Comparison of ENCODE assay signal across 1 cellular context in the genomic region with DNA sequence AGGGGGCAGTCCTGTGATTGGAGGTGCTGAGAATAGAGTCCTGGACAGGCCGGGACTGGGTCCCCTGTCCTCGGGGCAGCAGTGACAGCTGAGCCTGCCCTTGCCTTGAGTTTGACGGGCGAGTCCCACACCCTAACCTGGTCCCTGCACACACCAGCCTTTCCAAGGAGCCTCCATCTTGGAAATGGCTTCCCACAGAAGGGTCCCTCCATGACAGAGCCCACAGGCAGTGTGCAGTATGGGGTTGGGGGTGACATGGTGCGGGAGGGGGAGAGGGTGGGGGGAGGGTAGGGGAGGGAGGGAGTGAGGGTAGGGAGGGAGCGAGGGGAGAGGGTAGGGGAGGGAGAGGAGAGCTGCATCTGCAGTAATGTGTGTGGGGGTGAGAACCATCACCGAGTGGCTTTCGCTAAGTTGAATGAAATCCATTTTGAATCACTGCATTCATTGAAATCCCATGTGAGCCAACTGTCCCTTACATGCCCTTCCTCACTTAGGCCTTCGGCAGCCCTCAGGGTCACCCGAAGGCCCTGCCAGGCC.
TF ChIP-seq lines count a peak whose summit lies in the region.

No MANE protein-coding gene starts in this region.

TF ChIP-seq in GM23338, 12 proteins besides CTCF, POLR2A, EP300 and RAD21:
- TF ChIP-seq, protein P1, sequence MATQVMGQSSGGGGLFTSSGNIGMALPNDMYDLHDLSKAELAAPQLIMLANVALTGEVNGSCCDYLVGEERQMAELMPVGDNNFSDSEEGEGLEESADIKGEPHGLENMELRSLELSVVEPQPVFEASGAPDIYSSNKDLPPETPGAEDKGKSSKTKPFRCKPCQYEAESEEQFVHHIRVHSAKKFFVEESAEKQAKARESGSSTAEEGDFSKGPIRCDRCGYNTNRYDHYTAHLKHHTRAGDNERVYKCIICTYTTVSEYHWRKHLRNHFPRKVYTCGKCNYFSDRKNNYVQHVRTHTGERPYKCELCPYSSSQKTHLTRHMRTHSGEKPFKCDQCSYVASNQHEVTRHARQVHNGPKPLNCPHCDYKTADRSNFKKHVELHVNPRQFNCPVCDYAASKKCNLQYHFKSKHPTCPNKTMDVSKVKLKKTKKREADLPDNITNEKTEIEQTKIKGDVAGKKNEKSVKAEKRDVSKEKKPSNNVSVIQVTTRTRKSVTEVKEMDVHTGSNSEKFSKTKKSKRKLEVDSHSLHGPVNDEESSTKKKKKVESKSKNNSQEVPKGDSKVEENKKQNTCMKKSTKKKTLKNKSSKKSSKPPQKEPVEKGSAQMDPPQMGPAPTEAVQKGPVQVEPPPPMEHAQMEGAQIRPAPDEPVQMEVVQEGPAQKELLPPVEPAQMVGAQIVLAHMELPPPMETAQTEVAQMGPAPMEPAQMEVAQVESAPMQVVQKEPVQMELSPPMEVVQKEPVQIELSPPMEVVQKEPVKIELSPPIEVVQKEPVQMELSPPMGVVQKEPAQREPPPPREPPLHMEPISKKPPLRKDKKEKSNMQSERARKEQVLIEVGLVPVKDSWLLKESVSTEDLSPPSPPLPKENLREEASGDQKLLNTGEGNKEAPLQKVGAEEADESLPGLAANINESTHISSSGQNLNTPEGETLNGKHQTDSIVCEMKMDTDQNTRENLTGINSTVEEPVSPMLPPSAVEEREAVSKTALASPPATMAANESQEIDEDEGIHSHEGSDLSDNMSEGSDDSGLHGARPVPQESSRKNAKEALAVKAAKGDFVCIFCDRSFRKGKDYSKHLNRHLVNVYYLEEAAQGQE (IDR thresholded peaks at IDR 0.05; ENCODE audit: unreplicated experiment), result no peak
- TF ChIP-seq STAT1 (IDR thresholded peaks at IDR 0.05; ENCODE audit: unreplicated experiment) (no peak), JUNB (IDR thresholded peaks at IDR 0.05; ENCODE audit: unreplicated experiment) (no peak)
